ENCODE assay signal across 1 cellular context in the genomic region with DNA sequence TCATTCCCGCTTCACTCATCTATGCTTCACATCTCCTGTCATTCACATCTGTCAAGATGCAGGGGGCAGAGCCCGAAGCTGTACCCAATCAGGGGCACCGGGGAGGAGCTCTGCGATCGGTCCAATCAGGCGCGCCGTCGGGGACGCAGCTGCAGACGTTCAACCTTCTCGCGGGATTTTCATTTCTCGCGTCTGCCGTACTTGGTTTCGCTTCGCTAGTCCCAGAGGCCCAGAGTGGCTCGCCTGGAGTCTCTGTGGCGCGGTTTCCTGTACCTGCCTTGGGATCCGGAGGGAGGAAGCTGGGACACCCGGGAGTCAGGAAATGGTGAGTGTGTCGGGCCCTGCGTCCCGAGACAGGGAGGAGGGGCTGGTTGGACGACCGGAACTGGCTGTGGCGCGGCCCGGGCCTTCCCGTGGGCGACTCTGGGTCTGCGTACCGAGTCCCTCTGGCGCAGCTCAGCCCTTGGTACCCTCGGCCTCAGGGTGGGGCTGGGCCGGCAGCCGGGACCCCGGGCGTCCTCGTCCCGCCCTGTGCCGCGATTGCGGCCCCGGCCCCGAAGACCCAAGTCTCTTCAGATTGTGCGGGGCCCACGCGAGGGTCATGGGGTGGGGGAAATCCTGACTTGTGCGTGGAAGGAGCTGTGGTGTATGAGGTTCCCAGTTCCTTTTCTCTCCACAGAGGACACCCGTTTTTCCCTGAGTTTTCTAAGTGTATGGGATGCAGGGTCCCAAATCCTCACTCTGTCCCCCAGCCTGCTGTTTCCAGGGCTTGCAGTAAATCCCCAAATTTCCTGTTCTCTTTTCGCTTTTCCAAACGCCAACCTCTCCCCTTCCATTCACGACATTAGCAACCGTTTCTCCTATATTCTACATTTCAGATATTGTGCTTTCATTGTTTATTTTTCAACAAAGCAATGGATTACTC.
TF ChIP-seq lines count a peak whose summit lies in the region.

ZNF136 (plus strand) TSS at position 215 of the 925 bp plus-strand sequence; CDS start at position 323, 108 bp downstream.

TF ChIP-seq in WTC11, 78 proteins besides CTCF, POLR2A, EP300 and RAD21 (continued from another document and continues in another):
- TF ChIP-seq ZNF281 (CRISPR knock-in tag; IDR thresholded peaks at IDR 0.05) (no peak), ZNF219 (CRISPR knock-in tag; IDR thresholded peaks at IDR 0.05; ENCODE audit: borderline replicate concordance) (no peak), ZNF416 (CRISPR knock-in tag; IDR thresholded peaks at IDR 0.05) (0 out of 2 replicates have a peak, but pooled peaks have one; percentile 32), NR1H2 (CRISPR knock-in tag; IDR thresholded peaks at IDR 0.05) (no peak), ZNF317 (CRISPR knock-in tag; IDR thresholded peaks at IDR 0.05; ENCODE audit: borderline replicate concordance, low read depth) (no peak), TP53 (CRISPR knock-in tag; IDR thresholded peaks at IDR 0.05) (no peak), KAT7 (CRISPR knock-in tag; IDR thresholded peaks at IDR 0.05; ENCODE audit: borderline replicate concordance) (0 out of 2 replicates have a peak, but pooled peaks have one; percentile 70), OVOL2 (CRISPR knock-in tag; IDR thresholded peaks at IDR 0.05; ENCODE audit: borderline replicate concordance) (no peak), ESRRA (CRISPR knock-in tag; IDR thresholded peaks at IDR 0.05; ENCODE audit: borderline replicate concordance) (0 out of 2 replicates have a peak, but pooled peaks have one; percentile 54), SP1 (CRISPR knock-in tag; conservative IDR thresholded peaks at IDR 0.05) (no peak), ATF1 (CRISPR knock-in tag; IDR thresholded peaks at IDR 0.05) (no peak), TEAD4 (CRISPR knock-in tag; IDR thresholded peaks at IDR 0.05) (no peak), E2F4 (CRISPR knock-in tag; IDR thresholded peaks at IDR 0.05; ENCODE audit: borderline replicate concordance, low read depth) (no peak), RORB (CRISPR knock-in tag; IDR thresholded peaks at IDR 0.05) (no peak), HMGA2 (CRISPR knock-in tag; IDR thresholded peaks at IDR 0.05) (no peak), JUN (CRISPR knock-in tag; IDR thresholded peaks at IDR 0.05) (peak; percentile 79; the same call in 1 of the 2 replicates), ETV6 (CRISPR knock-in tag; IDR thresholded peaks at IDR 0.05) (0 out of 2 replicates have a peak, but pooled peaks have one; percentile 50), NR2C2 (CRISPR knock-in tag; IDR thresholded peaks at IDR 0.05) (no peak), CREM (CRISPR knock-in tag; IDR thresholded peaks at IDR 0.05) (no peak), CBFB (CRISPR knock-in tag; IDR thresholded peaks at IDR 0.05; ENCODE audit: low read depth) (peak; percentile 93; the same call in 1 of the 2 replicates), GABPB1 (CRISPR knock-in tag; IDR thresholded peaks at IDR 0.05) (peak; percentile 31; the same call in 1 of the 2 replicates), IRF1 (CRISPR knock-in tag; IDR thresholded peaks at IDR 0.05) (no peak), ELF4 (CRISPR knock-in tag; IDR thresholded peaks at IDR 0.05; ENCODE audit: low read depth) (no peak), CREB1 (CRISPR knock-in tag; IDR thresholded peaks at IDR 0.05) (no peak), MXD4 (CRISPR knock-in tag; IDR thresholded peaks at IDR 0.05; ENCODE audit: borderline replicate concordance) (no peak), ZNF263 (CRISPR knock-in tag; IDR thresholded peaks at IDR 0.05; ENCODE audit: low read depth) (no peak)
- TF ChIP-seq, protein P1, sequence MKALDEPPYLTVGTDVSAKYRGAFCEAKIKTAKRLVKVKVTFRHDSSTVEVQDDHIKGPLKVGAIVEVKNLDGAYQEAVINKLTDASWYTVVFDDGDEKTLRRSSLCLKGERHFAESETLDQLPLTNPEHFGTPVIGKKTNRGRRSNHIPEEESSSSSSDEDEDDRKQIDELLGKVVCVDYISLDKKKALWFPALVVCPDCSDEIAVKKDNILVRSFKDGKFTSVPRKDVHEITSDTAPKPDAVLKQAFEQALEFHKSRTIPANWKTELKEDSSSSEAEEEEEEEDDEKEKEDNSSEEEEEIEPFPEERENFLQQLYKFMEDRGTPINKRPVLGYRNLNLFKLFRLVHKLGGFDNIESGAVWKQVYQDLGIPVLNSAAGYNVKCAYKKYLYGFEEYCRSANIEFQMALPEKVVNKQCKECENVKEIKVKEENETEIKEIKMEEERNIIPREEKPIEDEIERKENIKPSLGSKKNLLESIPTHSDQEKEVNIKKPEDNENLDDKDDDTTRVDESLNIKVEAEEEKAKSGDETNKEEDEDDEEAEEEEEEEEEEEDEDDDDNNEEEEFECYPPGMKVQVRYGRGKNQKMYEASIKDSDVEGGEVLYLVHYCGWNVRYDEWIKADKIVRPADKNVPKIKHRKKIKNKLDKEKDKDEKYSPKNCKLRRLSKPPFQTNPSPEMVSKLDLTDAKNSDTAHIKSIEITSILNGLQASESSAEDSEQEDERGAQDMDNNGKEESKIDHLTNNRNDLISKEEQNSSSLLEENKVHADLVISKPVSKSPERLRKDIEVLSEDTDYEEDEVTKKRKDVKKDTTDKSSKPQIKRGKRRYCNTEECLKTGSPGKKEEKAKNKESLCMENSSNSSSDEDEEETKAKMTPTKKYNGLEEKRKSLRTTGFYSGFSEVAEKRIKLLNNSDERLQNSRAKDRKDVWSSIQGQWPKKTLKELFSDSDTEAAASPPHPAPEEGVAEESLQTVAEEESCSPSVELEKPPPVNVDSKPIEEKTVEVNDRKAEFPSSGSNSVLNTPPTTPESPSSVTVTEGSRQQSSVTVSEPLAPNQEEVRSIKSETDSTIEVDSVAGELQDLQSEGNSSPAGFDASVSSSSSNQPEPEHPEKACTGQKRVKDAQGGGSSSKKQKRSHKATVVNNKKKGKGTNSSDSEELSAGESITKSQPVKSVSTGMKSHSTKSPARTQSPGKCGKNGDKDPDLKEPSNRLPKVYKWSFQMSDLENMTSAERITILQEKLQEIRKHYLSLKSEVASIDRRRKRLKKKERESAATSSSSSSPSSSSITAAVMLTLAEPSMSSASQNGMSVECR (CRISPR knock-in tag; IDR thresholded peaks at IDR 0.05; ENCODE audit: borderline replicate concordance), result no peak
- TF ChIP-seq, protein P2, sequence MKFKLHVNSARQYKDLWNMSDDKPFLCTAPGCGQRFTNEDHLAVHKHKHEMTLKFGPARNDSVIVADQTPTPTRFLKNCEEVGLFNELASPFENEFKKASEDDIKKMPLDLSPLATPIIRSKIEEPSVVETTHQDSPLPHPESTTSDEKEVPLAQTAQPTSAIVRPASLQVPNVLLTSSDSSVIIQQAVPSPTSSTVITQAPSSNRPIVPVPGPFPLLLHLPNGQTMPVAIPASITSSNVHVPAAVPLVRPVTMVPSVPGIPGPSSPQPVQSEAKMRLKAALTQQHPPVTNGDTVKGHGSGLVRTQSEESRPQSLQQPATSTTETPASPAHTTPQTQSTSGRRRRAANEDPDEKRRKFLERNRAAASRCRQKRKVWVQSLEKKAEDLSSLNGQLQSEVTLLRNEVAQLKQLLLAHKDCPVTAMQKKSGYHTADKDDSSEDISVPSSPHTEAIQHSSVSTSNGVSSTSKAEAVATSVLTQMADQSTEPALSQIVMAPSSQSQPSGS (CRISPR knock-in tag; IDR thresholded peaks at IDR 0.05; ENCODE audit: borderline replicate concordance, low read depth), result no peak
- TF ChIP-seq, protein P3, sequence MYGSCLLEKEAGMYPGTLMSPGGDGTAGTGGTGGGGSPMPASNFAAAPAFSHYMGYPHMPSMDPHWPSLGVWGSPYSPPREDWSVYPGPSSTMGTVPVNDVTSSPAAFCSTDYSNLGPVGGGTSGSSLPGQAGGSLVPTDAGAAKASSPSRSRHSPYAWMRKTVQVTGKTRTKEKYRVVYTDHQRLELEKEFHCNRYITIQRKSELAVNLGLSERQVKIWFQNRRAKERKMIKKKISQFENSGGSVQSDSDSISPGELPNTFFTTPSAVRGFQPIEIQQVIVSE (CRISPR knock-in tag; IDR thresholded peaks at IDR 0.05; ENCODE audit: borderline replicate concordance), result no peak
- TF ChIP-seq, protein P4, sequence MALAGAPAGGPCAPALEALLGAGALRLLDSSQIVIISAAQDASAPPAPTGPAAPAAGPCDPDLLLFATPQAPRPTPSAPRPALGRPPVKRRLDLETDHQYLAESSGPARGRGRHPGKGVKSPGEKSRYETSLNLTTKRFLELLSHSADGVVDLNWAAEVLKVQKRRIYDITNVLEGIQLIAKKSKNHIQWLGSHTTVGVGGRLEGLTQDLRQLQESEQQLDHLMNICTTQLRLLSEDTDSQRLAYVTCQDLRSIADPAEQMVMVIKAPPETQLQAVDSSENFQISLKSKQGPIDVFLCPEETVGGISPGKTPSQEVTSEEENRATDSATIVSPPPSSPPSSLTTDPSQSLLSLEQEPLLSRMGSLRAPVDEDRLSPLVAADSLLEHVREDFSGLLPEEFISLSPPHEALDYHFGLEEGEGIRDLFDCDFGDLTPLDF (CRISPR knock-in tag; IDR thresholded peaks at IDR 0.05), result no peak
- TF ChIP-seq, protein P5, sequence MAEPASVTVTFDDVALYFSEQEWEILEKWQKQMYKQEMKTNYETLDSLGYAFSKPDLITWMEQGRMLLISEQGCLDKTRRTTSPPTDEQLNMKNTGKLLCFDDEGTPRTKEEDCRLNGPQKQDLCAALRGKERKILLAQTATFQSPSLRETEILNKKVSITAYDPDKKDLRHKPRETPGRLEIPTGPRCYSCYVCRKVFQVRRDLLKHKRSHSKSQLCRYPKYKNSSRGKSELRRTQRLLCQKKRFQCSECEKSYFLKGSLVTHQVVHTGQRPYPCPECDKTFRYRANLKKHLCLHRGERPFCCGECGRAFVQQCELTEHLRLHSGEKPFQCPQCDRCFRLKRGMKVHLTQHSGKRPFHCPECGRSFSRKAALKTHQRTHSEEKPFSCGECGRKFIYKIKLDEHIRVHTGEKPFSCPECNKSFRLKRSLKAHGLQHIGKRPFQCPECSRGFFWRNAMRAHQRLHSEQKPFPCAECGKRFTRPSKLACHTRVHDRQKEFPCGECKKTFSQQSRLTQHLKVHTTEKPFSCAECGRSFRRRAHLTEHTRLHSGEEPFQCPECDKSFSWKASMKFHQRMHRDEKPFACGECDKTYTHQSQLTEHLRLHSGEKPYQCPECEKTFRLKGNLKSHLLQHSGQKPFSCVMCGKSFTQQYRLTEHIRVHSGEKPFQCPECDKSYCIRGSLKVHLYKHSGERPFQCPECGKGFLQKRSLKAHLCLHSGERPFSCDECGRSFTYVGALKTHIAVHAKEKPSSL (CRISPR knock-in tag; conservative IDR thresholded peaks at IDR 0.05), result no peak
- TF ChIP-seq, protein P6, sequence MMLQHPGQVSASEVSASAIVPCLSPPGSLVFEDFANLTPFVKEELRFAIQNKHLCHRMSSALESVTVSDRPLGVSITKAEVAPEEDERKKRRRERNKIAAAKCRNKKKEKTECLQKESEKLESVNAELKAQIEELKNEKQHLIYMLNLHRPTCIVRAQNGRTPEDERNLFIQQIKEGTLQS (CRISPR knock-in tag; conservative IDR thresholded peaks at IDR 0.05), result no peak
- TF ChIP-seq, protein P7, sequence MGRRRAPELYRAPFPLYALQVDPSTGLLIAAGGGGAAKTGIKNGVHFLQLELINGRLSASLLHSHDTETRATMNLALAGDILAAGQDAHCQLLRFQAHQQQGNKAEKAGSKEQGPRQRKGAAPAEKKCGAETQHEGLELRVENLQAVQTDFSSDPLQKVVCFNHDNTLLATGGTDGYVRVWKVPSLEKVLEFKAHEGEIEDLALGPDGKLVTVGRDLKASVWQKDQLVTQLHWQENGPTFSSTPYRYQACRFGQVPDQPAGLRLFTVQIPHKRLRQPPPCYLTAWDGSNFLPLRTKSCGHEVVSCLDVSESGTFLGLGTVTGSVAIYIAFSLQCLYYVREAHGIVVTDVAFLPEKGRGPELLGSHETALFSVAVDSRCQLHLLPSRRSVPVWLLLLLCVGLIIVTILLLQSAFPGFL (CRISPR knock-in tag; IDR thresholded peaks at IDR 0.05; ENCODE audit: borderline replicate concordance), result no peak
- TF ChIP-seq, protein P8, sequence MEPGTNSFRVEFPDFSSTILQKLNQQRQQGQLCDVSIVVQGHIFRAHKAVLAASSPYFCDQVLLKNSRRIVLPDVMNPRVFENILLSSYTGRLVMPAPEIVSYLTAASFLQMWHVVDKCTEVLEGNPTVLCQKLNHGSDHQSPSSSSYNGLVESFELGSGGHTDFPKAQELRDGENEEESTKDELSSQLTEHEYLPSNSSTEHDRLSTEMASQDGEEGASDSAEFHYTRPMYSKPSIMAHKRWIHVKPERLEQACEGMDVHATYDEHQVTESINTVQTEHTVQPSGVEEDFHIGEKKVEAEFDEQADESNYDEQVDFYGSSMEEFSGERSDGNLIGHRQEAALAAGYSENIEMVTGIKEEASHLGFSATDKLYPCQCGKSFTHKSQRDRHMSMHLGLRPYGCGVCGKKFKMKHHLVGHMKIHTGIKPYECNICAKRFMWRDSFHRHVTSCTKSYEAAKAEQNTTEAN (CRISPR knock-in tag; IDR thresholded peaks at IDR 0.05), result no peak
- TF ChIP-seq, protein P9, sequence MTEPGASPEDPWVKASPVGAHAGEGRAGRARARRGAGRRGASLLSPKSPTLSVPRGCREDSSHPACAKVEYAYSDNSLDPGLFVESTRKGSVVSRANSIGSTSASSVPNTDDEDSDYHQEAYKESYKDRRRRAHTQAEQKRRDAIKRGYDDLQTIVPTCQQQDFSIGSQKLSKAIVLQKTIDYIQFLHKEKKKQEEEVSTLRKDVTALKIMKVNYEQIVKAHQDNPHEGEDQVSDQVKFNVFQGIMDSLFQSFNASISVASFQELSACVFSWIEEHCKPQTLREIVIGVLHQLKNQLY (CRISPR knock-in tag; IDR thresholded peaks at IDR 0.05), result no peak
